9 cellular contexts compared by ENCODE assay signal in the genomic region with DNA sequence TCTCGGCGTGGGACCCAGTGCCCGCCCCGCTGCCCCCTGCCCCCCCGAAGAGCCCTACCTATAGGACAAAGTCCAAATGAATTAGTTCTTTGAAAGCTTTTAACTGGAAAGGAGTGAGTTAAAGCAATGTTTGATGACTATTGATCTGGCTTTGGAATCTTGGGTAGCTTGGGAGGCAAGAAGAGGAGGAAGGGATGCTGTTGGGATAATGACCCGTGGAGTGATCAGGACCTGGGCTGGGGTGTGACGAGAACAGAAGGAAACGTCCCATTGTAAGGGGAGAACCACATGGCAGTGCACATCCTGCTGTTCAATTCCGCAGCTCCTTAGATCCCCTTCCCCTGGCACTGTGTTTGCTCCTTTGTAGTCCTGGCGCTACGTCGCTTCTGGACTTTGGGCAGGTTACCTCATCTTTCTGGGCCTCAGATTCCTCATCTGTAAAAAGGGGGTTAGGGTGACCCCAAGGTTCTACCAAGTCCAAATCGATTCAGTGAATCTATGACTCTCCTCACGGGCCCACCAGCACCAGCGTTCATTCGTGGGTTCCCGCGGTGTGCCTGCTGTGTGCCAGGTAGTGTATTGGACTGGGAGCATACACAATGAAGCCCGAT. TPM values are rescaled to one million over a fixed set of nuclear protein-coding genes. Genes with fewer than 3 reads are reported as not detected.
DNase-seq lines count a peak whose midpoint lies in the region; ATAC-seq, FAIRE-seq and TF ChIP-seq lines count a peak whose summit lies in the region.
"Had no signal": no experiment of that assay in that cellular context is flagged by ENCODE, and none has a peak within 500 bp of the region (broad histone marks: within the 10 kb centered on the region; RNA-seq: fewer than 3 reads in every experiment).

No MANE protein-coding gene starts in this region.

- H3K9me3 ChIP-seq in heart right ventricle (no peaks in the 10 kb centered on the region), iPS-15b (ENCODE audit: control insufficient read depth, insufficient read depth, low read length) (no peaks in the 10 kb centered on the region)

- H3K4me3 ChIP-seq in heart right ventricle, result peak overlapping the region; percentile 50 to 96 (median 90)
- H3K4me3 ChIP-seq in iPS-15b (ENCODE audit: low read depth, low read length), result peak overlapping the region; percentile 12
- H3K4me3 ChIP-seq in skin epidermis, result peak overlapping the region; percentile 73 to 89 (median 84)

- no peak for FAIRE-seq in RCC 7860 (lab: Jason Lieb, UNC)
- FAIRE-seq: colon had no signal

- no peaks in the 10 kb centered on the region for H3K27me3 ChIP-seq in heart right ventricle
- H3K27me3 ChIP-seq in iPS-15b (ENCODE audit: control insufficient read depth, insufficient read depth, low read length), result peaks cover 13% of the 10 kb centered on the region

- H3K9ac ChIP-seq in iPS-15b (ENCODE audit: low read depth, low read length), result no peak overlapping the region

- ATAC-seq in heart right ventricle (no peak), HG02678 (IDR thresholded peaks at IDR 0.05; ENCODE audit: unreplicated experiment) (no peak)

- DNase-seq in heart right ventricle (peak in 1 of 2 donors; percentile 19), cardiac septum (ENCODE audit: low spot score) (no peak), RCC 7860 (ENCODE audit: low spot score) (no peak), activated gamma-delta T cell (lab: John Stamatoyannopoulos, UW) (no peak)
- DNase-seq in activated naive CD4-positive, alpha-beta T cell treated with anti-CD3 and anti-CD28 coated beads, Interleukin-2, amount 50 U/mL, for 16 hours, result peak; percentile 12

- intact Hi-C loops in heart right ventricle (cut with DNase I) (loop anchor here in 4 of 10 donors (5.0 to 10.0 kb wide), 4 partner anchors 62 to 452 kb away; a partner anchor contains a TSS), cardiac septum (cut with DNase I) (loop anchor here (5.0 to 10.0 kb wide), 2 partner anchors 62 to 450 kb away; a partner anchor contains a TSS)

- H3K4me1 ChIP-seq in heart right ventricle, result peaks cover 0 to 40% (median 34%) of the 10 kb centered on the region in 9 donors
- peaks cover 7% of the 10 kb centered on the region for H3K4me1 ChIP-seq in iPS-15b (ENCODE audit: control insufficient read depth, insufficient read depth, low read length)

- no peaks in the 10 kb centered on the region for H3K36me3 ChIP-seq in heart right ventricle
- H3K36me3 ChIP-seq in iPS-15b (ENCODE audit: control insufficient read depth, insufficient read depth, low read length), result no peaks in the 10 kb centered on the region

- H3K27ac ChIP-seq in heart right ventricle, result peak overlapping the region; percentile 87 to 98 (median 97)
- peak overlapping the region; percentile 32 to 98 (median 90) for H3K27ac ChIP-seq in skin epidermis

- no peak for TF ChIP-seq CTCF in heart right ventricle (IDR thresholded peaks at IDR 0.05)

- WGBS in heart right ventricle, 2 donors, result 55 to 61% methylated on average over 19 of the region's 19 CpGs

RNA-seq across cellular contexts. Expression of a gene that starts 0.9 kb away (rescaled TPM):
- total RNA-seq in heart right ventricle, result 10 to 100 TPM; 35.7 to 53.5 (median 38.9) TPM
- polyA plus RNA-seq in heart right ventricle, result 10 to 100 TPM in 1 of 2 donors, 1 to 10 TPM in 1; 9.8 to 15.4 TPM
- total RNA-seq in cardiac septum, result 34.6 TPM

RNA-seq across cellular contexts. Expression of a gene that starts 59.1 kb away (rescaled TPM):
- total RNA-seq in heart right ventricle (under 1 TPM in 9 of 10 donors, not detected in 1; 0.39 to 0.92 (median 0.57) TPM), cardiac septum (0.51 TPM)
- polyA plus RNA-seq in heart right ventricle, result under 1 TPM; 0.09 to 0.44 TPM

Comparison
In these comparisons a context has a peak if more than half of its experiments do, and no peak if none do; other contexts are left out.
1. H3K4me3 ChIP-seq: peak in every context shown above with its lines; median percentile 90 in heart right ventricle; 84 in skin epidermis; 12 in iPS-15b.